8 cellular contexts compared by ENCODE assay signal in genomic region chr1:65419681-65420589, GRCh38. TPM values are rescaled to one million over a fixed set of nuclear protein-coding genes. Genes with fewer than 3 reads are reported as not detected.
DNase-seq lines count a peak whose midpoint lies in the region; ATAC-seq and TF ChIP-seq lines count a peak whose summit lies in the region.

No MANE protein-coding gene starts in this region.

- peak overlapping the region; percentile 51 for H3K4me3 ChIP-seq in KMS-11 (IDR thresholded peaks at IDR 0.05; ENCODE audit: insufficient read depth, low read depth, low read length)
- H3K4me3 ChIP-seq in Panc1 (ENCODE audit: low read depth in 2 of 2, low read length in 2 of 2): peak overlapping the region; percentile 82 to 90
- peak overlapping the region; percentile 57 to 93 (median 88) for H3K4me3 ChIP-seq in esophagus squamous epithelium

- WGBS in esophagus squamous epithelium, 2 donors: 0% methylated on average over 6 to 9 of the region's 52 CpGs

- H3K79me2 ChIP-seq in KMS-11 (ENCODE audit: insufficient read depth, low read depth): no peaks in the 10 kb centered on the region; the same call in 1 of the 2 replicates

- H3K27me3 ChIP-seq in KMS-11 (ENCODE audit: insufficient read depth, low read depth): no peaks in the 10 kb centered on the region
- no peaks in the 10 kb centered on the region for H3K27me3 ChIP-seq in Panc1 (ENCODE audit: control insufficient read depth, insufficient read depth, low read length)
- no peaks in the 10 kb centered on the region for H3K27me3 ChIP-seq in esophagus squamous epithelium

- in situ Hi-C loops in Panc1 (cut with HindIII; ENCODE audit: low pct_unique_long_range_greater_than_20kb, low sequenced_read_pairs): no loop called here

- TF ChIP-seq CTCF in KMS-11 (conservative IDR thresholded peaks at IDR 0.05; ENCODE audit: low read depth, low read length): no peak
- no peak for TF ChIP-seq CTCF in Panc1 (IDR thresholded peaks at IDR 0.05)
- TF ChIP-seq CTCF in esophagus squamous epithelium (IDR thresholded peaks at IDR 0.05): no peak

- H2AFZ ChIP-seq in KMS-11 (ENCODE audit: low read depth): peak overlapping the region; percentile 81

- intact Hi-C loops in Panc1 (cut with micrococcal nuclease; ENCODE audit: unreplicated experiment) (loop anchor here (10.0 kb wide), 2 partner anchors 185 to 355 kb away; no protein-coding TSS in a partner anchor), esophagus squamous epithelium (cut with DNase I) (no loop called here)

- TF ChIP-seq POLR2A in esophagus squamous epithelium (IDR thresholded peaks at IDR 0.05): peak in 1 of 4 donors; percentile 51

- H3K4me1 ChIP-seq in KMS-11 (ENCODE audit: low read depth, poor library complexity, severe bottlenecking) (peaks cover 10% of the 10 kb centered on the region), Panc1 (ENCODE audit: control insufficient read depth, insufficient read depth, low read length) (peaks cover 34% of the 10 kb centered on the region), esophagus squamous epithelium (peaks cover 22 to 48% (median 29%) of the 10 kb centered on the region in 3 donors)

- no peaks in the 10 kb centered on the region for H3K9me3 ChIP-seq in Panc1 (ENCODE audit: control insufficient read depth, insufficient read depth, low read depth, low read length)
- no peaks in the 10 kb centered on the region for H3K9me3 ChIP-seq in esophagus squamous epithelium

- no TSS peak for BruUV-seq in Panc1 (replicated peaks; lab: Mats Ljungman, UMichigan)

- ATAC-seq in GM21825 (IDR thresholded peaks at IDR 0.05; ENCODE audit: unreplicated experiment): peak; percentile 93
- ATAC-seq in Panc1: peak; percentile 94

- POLR2A ChIA-PET in Panc1 (lab: Charles Lee): interaction anchor here (0.6 kb wide), 1 partner anchor 190 kb away, joined by 7 read pairs; no protein-coding TSS in a partner anchor

- H3K4me2 ChIP-seq in KMS-11: peak overlapping the region; percentile 68

- CTCF ChIA-PET in Panc1 (lab: Charles Lee): interaction anchor here (0.7 to 0.8 kb wide), 2 partner anchors 39 to 184 kb away, joined by 4 read pairs; no protein-coding TSS in a partner anchor

- no peaks in the 10 kb centered on the region for H3K36me3 ChIP-seq in KMS-11 (ENCODE audit: insufficient read depth)
- peaks cover under 1% of the 10 kb centered on the region; the same call in 1 of the 2 replicates for H3K36me3 ChIP-seq in Panc1 (ENCODE audit: control insufficient read depth, insufficient read depth, low read length)
- no peaks in the 10 kb centered on the region for H3K36me3 ChIP-seq in esophagus squamous epithelium

- peak; percentile 94 for DNase-seq in DMS79 treated with DMSO at 0.1 percent for 48 hours (lab: John Stamatoyannopoulos, UW)
- DNase-seq in Panc1 (ENCODE audit: low read depth, low spot score): peak; percentile 93
- DNase-seq in activated T-cell treated with anti-CD3 and anti-CD28 coated beads, Interleukin-2, amount 50 U/mL, for 48 hours: peak; percentile 98 to 99
- peak; percentile 94 for DNase-seq in esophagus squamous epithelium (lab: John Stamatoyannopoulos, UW)
- peak; percentile 98 for DNase-seq in myocyte (ENCODE audit: low read depth)
- DNase-seq in stimulated activated CD8-positive, alpha-beta memory T cell treated with anti-CD3 and anti-CD28 coated beads, Interleukin-7, amount 100 ng/mL, for 4 hours (ENCODE audit: low read depth in 2 of 2): peak; percentile 97 to 98

- H3K9ac ChIP-seq in KMS-11: peak overlapping the region; percentile 25; the same call in 1 of the 2 replicates

- H3K27ac ChIP-seq in KMS-11: 0 out of 2 replicates have a peak overlapping the region, but pooled peaks have one; percentile 7
- peak overlapping the region; percentile 87 for H3K27ac ChIP-seq in Panc1 (ENCODE audit: low read length)
- H3K27ac ChIP-seq in esophagus squamous epithelium: peak overlapping the region; percentile 95 to 99 (median 98)

- no peaks in the 10 kb centered on the region for H4K20me1 ChIP-seq in KMS-11 (ENCODE audit: insufficient read depth)

RNA-seq across cellular contexts. Expression of gene LEPR, which starts 0.5 kb away (rescaled TPM):
- total RNA-seq in Panc1 (2021; ENCODE audit: unreplicated experiment) (3.0 TPM), esophagus squamous epithelium (10 to 100 TPM in 2 of 4 donors, 1 to 10 TPM in 2; 1.2 to 20.4 (median 6.3) TPM), myocyte (19.4 TPM in 2 replicates)
- polyA plus RNA-seq in Panc1 (2012; ENCODE audit: insufficient read length): 1.4 TPM
- polyA plus RNA-seq in myocyte (2012): 3.8 TPM

RNA-seq across cellular contexts. Expression of gene LEPROT, which starts 0.5 kb away (rescaled TPM):
- total RNA-seq in Panc1 (2021; ENCODE audit: unreplicated experiment) (53.6 TPM), esophagus squamous epithelium (10 to 100 TPM; 29.7 to 56.9 (median 42.9) TPM), myocyte (46.9 and 56.9 TPM in 2 replicates)
- polyA plus RNA-seq in Panc1 (2012; ENCODE audit: insufficient read length): 34.4 TPM
- polyA plus RNA-seq in myocyte (2012): 63.9 TPM

Comparison
In these comparisons a context has a peak if more than half of its experiments do, and no peak if none do; other contexts are left out.
1. Peak in every context shown above with its lines: DNase-seq, ATAC-seq, H3K4me3 ChIP-seq and H3K27ac ChIP-seq.
2. H3K27ac ChIP-seq: peak in every context shown above with its lines; median percentile 98 in esophagus squamous epithelium; 87 in Panc1; 7 in KMS-11.